In the genomic region with DNA sequence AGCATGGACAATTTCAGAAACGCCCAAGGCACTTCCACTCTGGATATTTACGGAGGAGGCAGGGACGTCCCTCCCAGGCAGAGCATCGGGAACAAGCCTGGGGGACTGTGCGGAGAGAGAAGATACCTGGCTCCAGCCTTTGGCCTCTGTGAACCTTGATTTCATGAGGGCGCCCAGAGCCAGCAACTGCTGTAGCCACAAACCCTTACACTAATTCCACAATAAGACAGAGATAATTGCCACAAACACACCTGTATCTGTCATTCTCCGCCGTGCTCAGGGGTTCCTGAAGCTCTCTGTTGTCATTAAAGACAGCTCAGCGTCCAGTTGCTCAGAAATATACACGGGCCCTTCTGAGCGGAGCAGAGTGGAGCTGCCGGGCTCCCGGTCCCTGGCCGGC, we compare ENCODE assay signal across 31 cellular contexts.
"Had no signal": no experiment of that assay in that cellular context is flagged by ENCODE, and none has a peak within 500 bp of the region (broad histone marks: within the 10 kb centered on the region; RNA-seq: fewer than 3 reads in every experiment).

No MANE protein-coding gene starts in this region.

- H3K27me3 ChIP-seq: neutrophil, thyroid gland had no signal

- H3K27ac Mint-ChIP-seq: memory B cell; mesothelial cell of epicardium; naive B cell; natural killer cell treated with Interleukin-12 subunit alpha and Interleukin-12 subunit beta and Interleukin-15 and Interleukin-18, amount 100 ng/mL, for 72 hours; progenitor cell of endocrine pancreas; stimulated activated naive CD8-positive, alpha-beta T cell treated with anti-CD3 and anti-CD28 coated beads, Interleukin-15, amount 100 ng/mL, for 72 hours had no signal

- H3K4me3 Mint-ChIP-seq: memory B cell; mesothelial cell of epicardium; naive B cell; natural killer cell treated with Interleukin-12 subunit alpha and Interleukin-12 subunit beta and Interleukin-15 and Interleukin-18, amount 100 ng/mL, for 72 hours; neural crest cell; stimulated activated naive CD8-positive, alpha-beta T cell treated with anti-CD3 and anti-CD28 coated beads, Interleukin-15, amount 100 ng/mL, for 72 hours had no signal

- H3K4me1 Mint-ChIP-seq: memory B cell; mesothelial cell of epicardium; neural crest cell; stimulated activated naive CD8-positive, alpha-beta T cell treated with anti-CD3 and anti-CD28 coated beads, Interleukin-15, amount 100 ng/mL, for 72 hours had no signal

- H3K36me3 Mint-ChIP-seq: mesothelial cell of epicardium; natural killer cell treated with Interleukin-12 subunit alpha and Interleukin-12 subunit beta and Interleukin-15 and Interleukin-18, amount 100 ng/mL, for 72 hours had no signal

- DNase-seq: cerebellar nuclear complex; dorsolateral prefrontal cortex; effector CD8-positive, alpha-beta T cell; foreskin melanocyte; glutamatergic neuron; heart right ventricle; hippocampal formation; kidney glomerular epithelial cell; left colon; left ventricle myocardium superior; mucosa of descending colon; naive B cell; stimulated activated CD4-positive, alpha-beta T cell treated with anti-CD3 and anti-CD28 coated beads, Interleukin-12 subunit alpha, Interleukin-12 subunit beta, amount 100 ng/mL, for 4 hours; stimulated activated CD4-positive, alpha-beta T cell treated with anti-CD3 and anti-CD28 coated beads, Interleukin-1b, Interleukin-23, amount 100 ng/mL, for 48 hours; stimulated activated CD4-positive, alpha-beta T cell treated with anti-CD3 and anti-CD28 coated beads, Interleukin-4, amount 100 ng/mL, for 1 hour; stimulated activated CD8-positive, alpha-beta memory T cell treated with anti-CD3 and anti-CD28 coated beads, Interleukin-4, amount 100 ng/mL, for 48 hours; stimulated activated naive CD4-positive, alpha-beta T cell; stimulated activated naive CD8-positive, alpha-beta T cell treated with anti-CD3 and anti-CD28 coated beads, Interleukin-15, amount 100 ng/mL, for 72 hours; thyroid gland; trophoblast cell had no signal

- H3K4me1 ChIP-seq: esophagus muscularis mucosa, heart right ventricle, parathyroid adenoma, suprapubic skin, thyroid gland had no signal

- H3K4me3 ChIP-seq: dorsolateral prefrontal cortex, esophagus muscularis mucosa, heart right ventricle, lung, smooth muscle cell, suprapubic skin, thyroid gland had no signal

- H3K36me3 ChIP-seq: esophagus muscularis mucosa, heart right ventricle, neutrophil, suprapubic skin, thyroid gland had no signal

- H3K9me3 Mint-ChIP-seq: natural killer cell treated with Interleukin-12 subunit alpha and Interleukin-12 subunit beta and Interleukin-15 and Interleukin-18, amount 100 ng/mL, for 72 hours; neural crest cell; stimulated activated naive CD8-positive, alpha-beta T cell treated with anti-CD3 and anti-CD28 coated beads, Interleukin-15, amount 100 ng/mL, for 72 hours had no signal

- H3K27ac ChIP-seq: dorsolateral prefrontal cortex, esophagus muscularis mucosa, heart right ventricle, neutrophil, parathyroid adenoma, suprapubic skin, thyroid gland had no signal

- H3K9me3 ChIP-seq: mucosa of descending colon, neutrophil, suprapubic skin, thyroid gland had no signal
